Comparison of ENCODE assay signal across 31 cellular contexts in genomic region chr9:117636681-117637080, GRCh38.
A peak's percentile ranks its signal among the peaks of the same experiment; 100 is the strongest.
DNase-seq lines count a peak whose midpoint lies in the region; ATAC-seq and TF ChIP-seq lines count a peak whose summit lies in the region.
"Had no signal": no experiment of that assay in that cellular context is flagged by ENCODE, and none has a peak within 500 bp of the region (broad histone marks: within the 10 kb centered on the region; RNA-seq: fewer than 3 reads in every experiment).

No MANE protein-coding gene starts in this region.

- no peak overlapping the region for H2BK120ac ChIP-seq in mesendoderm (ENCODE audit: low read depth, low read length)

- H3K27me3 ChIP-seq in endodermal cell (ENCODE audit: control insufficient read depth, insufficient read depth, low read length, poor library complexity, severe bottlenecking) (peaks cover 16% of the 10 kb centered on the region), mesendoderm (ENCODE audit: insufficient read depth, low read length, poor library complexity) (no peaks in the 10 kb centered on the region), right lobe of liver (no peaks in the 10 kb centered on the region)
- H3K27me3 ChIP-seq: BLaER1; BLaER1 treated with 17β-estradiol and CSF1 and Interleukin-3, amounts not matched to agents 10 nM and 100 nM had no signal

- 36% methylated on average over 1 of the region's 1 CpG; no CpG with 5 or more reads in 1 of the 2 experiments for WGBS in endodermal cell (ENCODE audit: insufficient coverage in 1 of 2, insufficient read length in 1 of 2), 2 experiments
- no CpG with 5 or more reads among the region's 1 CpG for WGBS in mesendoderm (ENCODE audit: extremely low coverage, insufficient coverage, low lambda C conversion rate)
- 64% methylated on average over 1 of the region's 1 CpG for WGBS in right lobe of liver (ENCODE audit: insufficient coverage, low coverage, low lambda C conversion rate, missing lambda C conversion rate)

- no peak for TF ChIP-seq CTCF in endodermal cell (conservative IDR thresholded peaks at IDR 0.05)
- no peak for TF ChIP-seq CTCF in right lobe of liver (IDR thresholded peaks at IDR 0.05)

- H3K18ac ChIP-seq in mesendoderm (ENCODE audit: low read length), result no peak overlapping the region

- H3K9me3 Mint-ChIP-seq in endodermal cell, result peaks cover 4% of the 10 kb centered on the region
- H3K9me3 Mint-ChIP-seq in activated CD4-positive, alpha-beta T cell treated with anti-CD3 and anti-CD28 coated beads, Interleukin-2, amount 10 ng/mL, durations not matched to agents 7 days and 5 days, result no peaks in the 10 kb centered on the region
- H3K9me3 Mint-ChIP-seq: CD8-positive, alpha-beta T cell had no signal

- CTCF ChIA-PET in activated CD4-positive, alpha-beta T cell treated with anti-CD3 and anti-CD28 coated beads, Interleukin-2, amount 10 ng/mL, durations not matched to agents 7 days and 5 days (lab: Charles Lee), result no interaction called here

- no peak overlapping the region for H2AK5ac ChIP-seq in mesendoderm (ENCODE audit: low read length)

- H3K36me3 Mint-ChIP-seq in endodermal cell (ENCODE audit: low read depth), result no peaks in the 10 kb centered on the region
- H3K36me3 Mint-ChIP-seq in activated CD4-positive, alpha-beta T cell treated with anti-CD3 and anti-CD28 coated beads, Interleukin-2, amount 10 ng/mL, durations not matched to agents 7 days and 5 days (ENCODE audit: low read depth), result no peaks in the 10 kb centered on the region
- H3K36me3 Mint-ChIP-seq: CD14-positive monocyte; CD4-positive, alpha-beta memory T cell; CD4-positive, CD25-positive, alpha-beta regulatory T cell; CD8-positive, alpha-beta memory T cell; CD8-positive, alpha-beta T cell had no signal

- ATAC-seq in right lobe of liver, result no peak
- ATAC-seq: A549; CD8-positive, alpha-beta T cell had no signal

- POLR2A ChIA-PET in activated CD4-positive, alpha-beta T cell treated with anti-CD3 and anti-CD28 coated beads, Interleukin-2, amount 10 ng/mL, durations not matched to agents 7 days and 5 days (lab: Charles Lee), result no interaction called here

- H2BK15ac ChIP-seq in mesendoderm (replicated peaks; ENCODE audit: low read depth), result no peak overlapping the region

- no peak overlapping the region for H3K4ac ChIP-seq in mesendoderm (ENCODE audit: low read depth, low read length)

- H3K27ac ChIP-seq in endodermal cell (ENCODE audit: low read depth, low read length) (no peak overlapping the region), mesendoderm (ENCODE audit: low read depth, low read length) (no peak overlapping the region), right lobe of liver (no peak overlapping the region)
- H3K27ac ChIP-seq: 22Rv1; A549; BLaER1; BLaER1 treated with 17β-estradiol and CSF1 and Interleukin-3, amounts not matched to agents 10 nM and 100 nM; C4-2B had no signal

- intact Hi-C loops in right lobe of liver (cut with DNase I), result no loop called here

- H3K9me3 ChIP-seq in endodermal cell (ENCODE audit: control insufficient read depth, low read length) (peaks cover 14% of the 10 kb centered on the region), right lobe of liver (no peaks in the 10 kb centered on the region)
- H3K9me3 ChIP-seq: A549; BE2C; BLaER1; BLaER1 treated with 17β-estradiol and CSF1 and Interleukin-3, amounts not matched to agents 10 nM and 100 nM; Caco-2 had no signal

- H2BK5ac ChIP-seq in mesendoderm (ENCODE audit: low read length), result no peak overlapping the region

- H3K9ac ChIP-seq in endodermal cell (ENCODE audit: extremely low read depth, low read length, poor library complexity, severe bottlenecking) (no peak overlapping the region), mesendoderm (ENCODE audit: low read length) (no peak overlapping the region)
- H3K9ac ChIP-seq: BLaER1; BLaER1 treated with 17β-estradiol and CSF1 and Interleukin-3, amounts not matched to agents 10 nM and 100 nM had no signal

- H3K4me2 ChIP-seq in mesendoderm (ENCODE audit: low read length), result no peak overlapping the region
- H3K4me2 ChIP-seq: A549; BLaER1; BLaER1 treated with 17β-estradiol and CSF1 and Interleukin-3, amounts not matched to agents 10 nM and 100 nM had no signal

- H3K36me3 ChIP-seq in endodermal cell (ENCODE audit: control insufficient read depth, insufficient read depth, low read length), result no peaks in the 10 kb centered on the region
- H3K36me3 ChIP-seq in mesendoderm (ENCODE audit: control insufficient read depth, insufficient read depth, low read length), result no peaks in the 10 kb centered on the region
- H3K36me3 ChIP-seq in right lobe of liver, result no peaks in the 10 kb centered on the region
- H3K36me3 ChIP-seq: BE2C; BLaER1; BLaER1 treated with 17β-estradiol and CSF1 and Interleukin-3, amounts not matched to agents 10 nM and 100 nM had no signal

- no peak overlapping the region for H3K4me3 Mint-ChIP-seq in endodermal cell
- H3K4me3 Mint-ChIP-seq in activated CD4-positive, alpha-beta T cell treated with anti-CD3 and anti-CD28 coated beads, Interleukin-2, amount 10 ng/mL, durations not matched to agents 7 days and 5 days, result no peak overlapping the region
- H3K4me3 Mint-ChIP-seq: B cell; CD14-positive monocyte; CD4-positive, alpha-beta memory T cell; CD4-positive, alpha-beta T cell; CD8-positive, alpha-beta T cell had no signal

- H3K79me2 ChIP-seq in mesendoderm (ENCODE audit: control insufficient read depth, insufficient read depth, low read length), result no peaks in the 10 kb centered on the region

- no peak overlapping the region for H4K5ac ChIP-seq in mesendoderm (ENCODE audit: low read length)

- no peak overlapping the region for H4K8ac ChIP-seq in mesendoderm (ENCODE audit: low read depth, low read length)

- H3K4me1 Mint-ChIP-seq in endodermal cell, result peaks cover 10% of the 10 kb centered on the region
- H3K4me1 Mint-ChIP-seq in activated CD4-positive, alpha-beta T cell treated with anti-CD3 and anti-CD28 coated beads, Interleukin-2, amount 10 ng/mL, durations not matched to agents 7 days and 5 days, result no peaks in the 10 kb centered on the region
- H3K4me1 Mint-ChIP-seq: B cell; CD14-positive monocyte; CD4-positive, alpha-beta memory T cell; CD4-positive, CD25-positive, alpha-beta regulatory T cell; CD8-positive, alpha-beta memory T cell had no signal

- no peak overlapping the region for H3K56ac ChIP-seq in mesendoderm (ENCODE audit: low read length)

- H3K4me1 ChIP-seq in endodermal cell (ENCODE audit: control insufficient read depth, insufficient read depth, low read length) (no peaks in the 10 kb centered on the region), mesendoderm (ENCODE audit: control insufficient read depth, low read depth, low read length) (no peaks in the 10 kb centered on the region), right lobe of liver (no peaks in the 10 kb centered on the region)
- H3K4me1 ChIP-seq: A549; BE2C; BLaER1; BLaER1 treated with 17β-estradiol and CSF1 and Interleukin-3, amounts not matched to agents 10 nM and 100 nM; Caco-2 had no signal

- H3K27me3 Mint-ChIP-seq in endodermal cell (ENCODE audit: insufficient read depth), result peaks cover 43% of the 10 kb centered on the region
- peaks cover 5% of the 10 kb centered on the region for H3K27me3 Mint-ChIP-seq in activated CD4-positive, alpha-beta T cell treated with anti-CD3 and anti-CD28 coated beads, Interleukin-2, amount 10 ng/mL, durations not matched to agents 7 days and 5 days

- H3K23ac ChIP-seq in mesendoderm (ENCODE audit: low read length), result no peak overlapping the region

- H3K79me1 ChIP-seq in mesendoderm (ENCODE audit: low read length), result no peaks in the 10 kb centered on the region

- no peak overlapping the region for H3K27ac Mint-ChIP-seq in endodermal cell
- no peak overlapping the region for H3K27ac Mint-ChIP-seq in activated CD4-positive, alpha-beta T cell treated with anti-CD3 and anti-CD28 coated beads, Interleukin-2, amount 10 ng/mL, durations not matched to agents 7 days and 5 days
- H3K27ac Mint-ChIP-seq: B cell; CD14-positive monocyte; CD4-positive, alpha-beta memory T cell; CD4-positive, alpha-beta T cell; CD4-positive, CD25-positive, alpha-beta regulatory T cell; CD8-positive, alpha-beta memory T cell; CD8-positive, alpha-beta T cell had no signal

- TF ChIP-seq POLR2A in right lobe of liver (IDR thresholded peaks at IDR 0.05), result no peak

- peak; percentile 58 for DNase-seq in endodermal cell
- peak; percentile 83 for DNase-seq in mesendoderm
- DNase-seq in activated CD4-positive, alpha-beta T cell treated with anti-CD3 and anti-CD28 coated beads, Interleukin-2, amount 10 ng/mL, durations not matched to agents 7 days and 5 days, result no peak
- DNase-seq in right lobe of liver, result no peak
- DNase-seq: 8988T; ACHN; AML-193; BE2C; C1 segment of cervical spinal cord; Caco-2; Calu3; CD4-positive, alpha-beta memory T cell; CD4-positive, alpha-beta T cell; CD4-positive, CD25-positive, alpha-beta regulatory T cell; CD8-positive, alpha-beta memory T cell; CD8-positive, alpha-beta T cell; COR-L47; DMS 273 treated with DMSO at 0.1 percent for 48 hours; DMS153; DMS53; DMS79; DMS79 treated with DMSO at 0.1 percent for 48 hours; DND-41; EL had no signal

- H3K4me3 ChIP-seq in endodermal cell (ENCODE audit: low read length) (no peak overlapping the region), mesendoderm (ENCODE audit: low read length) (no peak overlapping the region), right lobe of liver (no peak overlapping the region)
- H3K4me3 ChIP-seq: A549; BLaER1; BLaER1 treated with 17β-estradiol and CSF1 and Interleukin-3, amounts not matched to agents 10 nM and 100 nM had no signal

Comparison
In these comparisons a context has a peak if more than half of its experiments do, and no peak if none do; other contexts are left out.
1. DNase-seq: peak in endodermal cell (single experiment) and mesendoderm (single experiment); none in activated CD4-positive, alpha-beta T cell treated with anti-CD3 and anti-CD28 coated beads, Interleukin-2, amount 10 ng/mL, durations not matched to agents 7 days and 5 days (single experiment) and right lobe of liver (0 of 3).